Comparison of ENCODE assay signal across 1 cellular context in genomic region chr10:123743441-123744225, GRCh38.
TF ChIP-seq lines count a peak whose summit lies in the region.

No MANE protein-coding gene starts in this region.

TF ChIP-seq in GM23338, 12 proteins besides CTCF, POLR2A, EP300 and RAD21 (continued from another document):
- TF ChIP-seq REST (IDR thresholded peaks at IDR 0.05; ENCODE audit: unreplicated experiment) (no peak), ZNF331 (CRISPR knock-in tag; IDR thresholded peaks at IDR 0.05; ENCODE audit: low read depth) (no peak), ZNF462 (CRISPR knock-in tag; IDR thresholded peaks at IDR 0.05) (no peak), NANOG (IDR thresholded peaks at IDR 0.05; ENCODE audit: borderline replicate concordance) (no peak)
